Comparison of ENCODE assay signal across 18 cellular contexts in the genomic region with DNA sequence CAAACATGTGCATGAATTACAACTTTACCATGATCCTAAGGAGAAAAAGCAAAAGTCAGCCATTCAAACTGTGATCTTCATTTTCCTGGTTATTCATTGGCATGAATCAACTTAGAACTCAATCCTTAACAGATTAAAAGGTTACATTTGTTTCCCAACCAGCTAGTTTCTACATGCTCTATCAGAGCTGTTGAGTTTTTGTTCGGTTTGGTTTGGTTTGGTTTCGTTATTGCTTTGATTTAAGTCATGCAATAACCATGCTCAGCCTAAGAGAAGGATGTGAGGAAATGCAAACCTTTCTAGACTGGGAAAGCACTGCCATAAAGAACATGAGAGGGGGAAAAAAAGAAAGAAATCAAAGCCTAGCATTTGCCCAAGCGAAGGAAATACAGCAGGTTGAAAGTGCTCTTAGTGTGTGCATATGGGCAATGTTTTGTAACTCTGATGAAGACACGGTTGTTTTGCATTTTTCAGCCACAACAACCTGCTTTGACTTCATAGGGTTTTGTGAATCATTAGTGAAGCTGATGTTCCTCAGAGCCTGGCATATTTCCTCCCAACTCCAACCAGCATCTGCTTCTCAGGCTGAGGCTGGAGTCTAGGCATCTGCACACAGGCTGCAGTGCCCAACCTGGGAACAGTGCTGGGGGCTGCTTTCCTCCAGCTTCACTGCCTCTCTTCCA.
A peak's percentile ranks its signal among the peaks of the same experiment; 100 is the strongest.
DNase-seq lines count a peak whose midpoint lies in the region; ATAC-seq and TF ChIP-seq lines count a peak whose summit lies in the region.
"Had no signal": no experiment of that assay in that cellular context is flagged by ENCODE, and none has a peak within 500 bp of the region (broad histone marks: within the 10 kb centered on the region; RNA-seq: fewer than 3 reads in every experiment).

No MANE protein-coding gene starts in this region.

- H3K79me2 ChIP-seq in mammary epithelial cell (ENCODE audit: insufficient read depth, low read length): no peaks in the 10 kb centered on the region

- H3K27me3 ChIP-seq in mammary epithelial cell (ENCODE audit: insufficient read depth, low read length) (no peaks in the 10 kb centered on the region), tibial artery (no peaks in the 10 kb centered on the region)

- 35% methylated on average over 4 of the region's 4 CpGs for WGBS in mammary epithelial cell (ENCODE audit: low coverage, missing lambda C conversion rate)

- no peaks in the 10 kb centered on the region for H4K20me1 ChIP-seq in mammary epithelial cell (ENCODE audit: insufficient read depth, low read length)

- H3K4me1 Mint-ChIP-seq in MCF 10A (ENCODE audit: insufficient read depth, unreplicated experiment) (no peaks in the 10 kb centered on the region), WTC11 (peaks cover 42% of the 10 kb centered on the region)
- no peaks in the 10 kb centered on the region for H3K4me1 Mint-ChIP-seq in activated CD8-positive, alpha-beta T cell treated with anti-CD3 and anti-CD28 coated beads for 36 hours (ENCODE audit: low read depth)
- H3K4me1 Mint-ChIP-seq: stimulated activated naive B cell treated with anti-CD40 and anti-IgM and Interleukin-4, amounts not matched to agents 10 μg/mL and 1 μg/mL and 100 μg/mL, for 72 hours had no signal

- no peak overlapping the region for H3K27ac ChIP-seq in mammary epithelial cell (ENCODE audit: insufficient read depth, low read depth, low read length)
- peak overlapping the region; percentile 28 to 63 for H3K27ac ChIP-seq in tibial artery

- H3K27me3 Mint-ChIP-seq in MCF 10A (ENCODE audit: insufficient read depth, unreplicated experiment) (peaks cover 14% of the 10 kb centered on the region), WTC11 (ENCODE audit: low read depth) (no peaks in the 10 kb centered on the region; the same call in none of the 2 replicates)
- H3K27me3 Mint-ChIP-seq in activated CD8-positive, alpha-beta T cell treated with anti-CD3 and anti-CD28 coated beads for 36 hours: no peaks in the 10 kb centered on the region
- H3K27me3 Mint-ChIP-seq: activated naive CD8-positive, alpha-beta T cell; stimulated activated naive B cell treated with anti-CD40 and anti-IgM and Interleukin-4, amounts not matched to agents 10 μg/mL and 1 μg/mL and 100 μg/mL, for 72 hours had no signal

- peak overlapping the region; percentile 21 for H3K4me2 ChIP-seq in mammary epithelial cell (ENCODE audit: insufficient read depth, low read depth, low read length)

- no peak overlapping the region for H3K27ac Mint-ChIP-seq in MCF 10A (ENCODE audit: low read depth, unreplicated experiment)
- peak overlapping the region; percentile 84; the same call in 1 of the 2 replicates for H3K27ac Mint-ChIP-seq in WTC11
- no peak overlapping the region for H3K27ac Mint-ChIP-seq in activated CD8-positive, alpha-beta T cell treated with anti-CD3 and anti-CD28 coated beads for 36 hours
- H3K27ac Mint-ChIP-seq: activated naive CD8-positive, alpha-beta T cell; stimulated activated naive B cell treated with anti-CD40 and anti-IgM and Interleukin-4, amounts not matched to agents 10 μg/mL and 1 μg/mL and 100 μg/mL, for 72 hours had no signal

- no peak for TF ChIP-seq CTCF in mammary epithelial cell (conservative IDR thresholded peaks at IDR 0.05 in 1 of 2, IDR thresholded peaks at IDR 0.05 in 1 of 2; ENCODE audit: extremely low read depth in 1 of 2, insufficient read depth in 1 of 2, low read depth in 1 of 2, low read length in 2 of 2)
- TF ChIP-seq CTCF in MCF 10A (IDR thresholded peaks at IDR 0.05; ENCODE audit: unreplicated experiment): no peak
- TF ChIP-seq CTCF in WTC11 (IDR thresholded peaks at IDR 0.05): no peak
- no peak for TF ChIP-seq CTCF in tibial artery (IDR thresholded peaks at IDR 0.05)
- no peak for TF ChIP-seq CTCF in activated CD8-positive, alpha-beta T cell treated with anti-CD3 and anti-CD28 coated beads for 36 hours (IDR thresholded peaks at IDR 0.05)

- CTCF ChIA-PET in mammary epithelial cell (lab: Charles Lee; ENCODE audit: low non-redundant PET) (interaction anchor here (0.6 kb wide), 1 partner anchor 48 kb away, joined by 3 read pairs; no protein-coding TSS in a partner anchor), MCF 10A (lab: Yijun Ruan, JAX) (interaction anchor here (1.0 kb wide), 1 partner anchor 31 kb away, joined by 4 read pairs; no protein-coding TSS in a partner anchor), WTC11 (lab: Charles Lee) (no interaction called here)
- CTCF ChIA-PET in activated CD8-positive, alpha-beta T cell treated with anti-CD3 and anti-CD28 coated beads for 36 hours (lab: Charles Lee): no interaction called here

- H3K4me3 Mint-ChIP-seq in MCF 10A (ENCODE audit: unreplicated experiment) (no peak overlapping the region), WTC11 (no peak overlapping the region)
- no peak overlapping the region for H3K4me3 Mint-ChIP-seq in activated CD8-positive, alpha-beta T cell treated with anti-CD3 and anti-CD28 coated beads for 36 hours
- H3K4me3 Mint-ChIP-seq: activated naive CD8-positive, alpha-beta T cell; stimulated activated naive B cell treated with anti-CD40 and anti-IgM and Interleukin-4, amounts not matched to agents 10 μg/mL and 1 μg/mL and 100 μg/mL, for 72 hours had no signal

- H3K36me3 Mint-ChIP-seq in MCF 10A (ENCODE audit: insufficient read depth, unreplicated experiment) (no peaks in the 10 kb centered on the region), WTC11 (peaks cover 5% of the 10 kb centered on the region)
- no peaks in the 10 kb centered on the region for H3K36me3 Mint-ChIP-seq in activated CD8-positive, alpha-beta T cell treated with anti-CD3 and anti-CD28 coated beads for 36 hours (ENCODE audit: low read depth)
- H3K36me3 Mint-ChIP-seq: activated naive CD8-positive, alpha-beta T cell; stimulated activated naive B cell treated with anti-CD40 and anti-IgM and Interleukin-4, amounts not matched to agents 10 μg/mL and 1 μg/mL and 100 μg/mL, for 72 hours had no signal

- H3K9ac ChIP-seq in mammary epithelial cell (ENCODE audit: insufficient read depth, low read length): no peak overlapping the region

- dilution Hi-C loops in mammary epithelial cell (cut with HindIII; ENCODE audit: low sequenced_read_pairs): no loop called here

- ATAC-seq in HG02938 (IDR thresholded peaks at IDR 0.05; ENCODE audit: unreplicated experiment): peak; percentile 86
- no peak for ATAC-seq in WTC11
- ATAC-seq in activated CD8-positive, alpha-beta T cell treated with anti-CD3 and anti-CD28 coated beads for 36 hours: no peak
- ATAC-seq in HG02623 (IDR thresholded peaks at IDR 0.05; ENCODE audit: unreplicated experiment): no peak
- ATAC-seq: left lobe of liver; Right ventricle myocardium inferior; stimulated activated naive B cell treated with anti-CD40 and anti-IgM and Interleukin-4, amounts not matched to agents 10 μg/mL and 1 μg/mL and 100 μg/mL, for 72 hours had no signal

- H3K4me3 ChIP-seq in mammary epithelial cell (replicated peaks in 1 of 3; ENCODE audit: insufficient read depth in 1 of 3, low read depth in 2 of 3, low read length in 3 of 3): no peak overlapping the region
- no peak overlapping the region for H3K4me3 ChIP-seq in tibial artery

- BruUV-seq in mammary epithelial cell (replicated peaks; lab: Mats Ljungman, UMichigan) (no TSS peak), MCF 10A (replicated peaks; lab: Mats Ljungman, UMichigan) (no TSS peak)

- H3K9me3 Mint-ChIP-seq in MCF 10A (ENCODE audit: unreplicated experiment): peaks cover 8% of the 10 kb centered on the region
- H3K9me3 Mint-ChIP-seq in WTC11: peaks cover 4% of the 10 kb centered on the region
- peaks cover under 1% of the 10 kb centered on the region for H3K9me3 Mint-ChIP-seq in activated CD8-positive, alpha-beta T cell treated with anti-CD3 and anti-CD28 coated beads for 36 hours

- intact Hi-C loops in mammary epithelial cell (cut with micrococcal nuclease) (no loop called here), MCF 10A (cut with micrococcal nuclease) (no loop called here), tibial artery (cut with DNase I; ENCODE audit: low total_unique reads) (no loop called here)
- intact Hi-C loops in activated CD8-positive, alpha-beta T cell treated with anti-CD3 and anti-CD28 coated beads for 36 hours (cut with micrococcal nuclease): no loop called here

- DNase-seq in mammary epithelial cell (no peak), MCF 10A (ENCODE audit: unreplicated experiment) (no peak), WTC11 (ENCODE audit: low spot score) (no peak), tibial artery (no peak), HuH-7 (ENCODE audit: low spot score) (no peak)
- DNase-seq in activated CD8-positive, alpha-beta T cell treated with anti-CD3 and anti-CD28 coated beads for 36 hours: no peak
- DNase-seq: AML-193; dermis blood vessel endothelial cell; GDM1; KBM-7; NCI-H2227 treated with DMSO at 0.1 percent for 48 hours; nucleus accumbens; stimulated activated naive B cell treated with anti-CD40 and anti-IgM and Interleukin-4, amounts not matched to agents 10 μg/mL and 1 μg/mL and 100 μg/mL, for 72 hours had no signal

- H2AFZ ChIP-seq in mammary epithelial cell (ENCODE audit: low read depth, low read length): peak overlapping the region; percentile 54

- H3K4me1 ChIP-seq in mammary epithelial cell (ENCODE audit: insufficient read depth, low read length) (peaks cover 5% of the 10 kb centered on the region), tibial artery (peaks cover 0 to 13% (median 0%) of the 10 kb centered on the region in 4 donors)

- POLR2A ChIA-PET in MCF 10A (lab: Yijun Ruan, JAX) (no interaction called here), WTC11 (lab: Charles Lee) (no interaction called here)
- POLR2A ChIA-PET in activated CD8-positive, alpha-beta T cell treated with anti-CD3 and anti-CD28 coated beads for 36 hours (lab: Charles Lee): no interaction called here

- H3K36me3 ChIP-seq in mammary epithelial cell (ENCODE audit: insufficient read depth, low read length) (no peaks in the 10 kb centered on the region), tibial artery (no peaks in the 10 kb centered on the region)

- in situ Hi-C loops in mammary epithelial cell (cut with MboI; ENCODE audit: low sequenced_read_pairs in 2 of 2): no loop called here

- peaks cover 7% of the 10 kb centered on the region for H3K9me3 ChIP-seq in mammary epithelial cell (replicated peaks; ENCODE audit: insufficient read depth, low read length)
- no peaks in the 10 kb centered on the region for H3K9me3 ChIP-seq in tibial artery

TF ChIP-seq in WTC11, 78 proteins besides CTCF, POLR2A, EP300 and RAD21 (continues in another document):
- TF ChIP-seq, protein P1, sequence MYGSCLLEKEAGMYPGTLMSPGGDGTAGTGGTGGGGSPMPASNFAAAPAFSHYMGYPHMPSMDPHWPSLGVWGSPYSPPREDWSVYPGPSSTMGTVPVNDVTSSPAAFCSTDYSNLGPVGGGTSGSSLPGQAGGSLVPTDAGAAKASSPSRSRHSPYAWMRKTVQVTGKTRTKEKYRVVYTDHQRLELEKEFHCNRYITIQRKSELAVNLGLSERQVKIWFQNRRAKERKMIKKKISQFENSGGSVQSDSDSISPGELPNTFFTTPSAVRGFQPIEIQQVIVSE (CRISPR knock-in tag; IDR thresholded peaks at IDR 0.05; ENCODE audit: borderline replicate concordance): no peak

Comparison
In these comparisons a context has a peak if more than half of its experiments do, and no peak if none do; other contexts are left out.
1. CTCF ChIA-PET loops: an anchor here in mammary epithelial cell (0.6 kb wide) and MCF 10A (1.0 kb wide); none called in WTC11 and activated CD8-positive, alpha-beta T cell treated with anti-CD3 and anti-CD28 coated beads for 36 hours.